In the genomic region with DNA sequence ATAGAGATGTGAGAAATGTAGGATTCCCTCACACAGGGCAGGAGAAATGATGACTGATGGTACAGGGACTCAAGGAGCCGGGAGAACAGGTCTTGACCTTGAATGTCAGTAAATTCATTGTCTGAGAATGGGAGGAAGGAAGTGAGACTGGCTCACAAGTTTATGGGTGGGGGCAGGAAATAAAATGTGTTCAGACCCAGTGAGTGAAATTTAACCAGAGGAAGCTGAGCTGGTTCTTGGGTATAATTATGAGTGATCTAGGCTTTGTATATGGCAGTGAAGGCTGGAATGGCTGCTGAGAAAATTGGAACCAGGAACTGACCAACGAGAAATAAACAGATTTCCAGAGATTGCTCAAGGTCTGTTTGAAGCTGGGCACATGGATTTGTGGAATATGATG, we compare ENCODE assay signal across 13 cellular contexts. TPM values are rescaled to one million over a fixed set of nuclear protein-coding genes. Genes with fewer than 3 reads are reported as not detected.
DNase-seq lines count a peak whose midpoint lies in the region; FAIRE-seq and TF ChIP-seq lines count a peak whose summit lies in the region.
"Had no signal": no experiment of that assay in that cellular context is flagged by ENCODE, and none has a peak within 500 bp of the region (broad histone marks: within the 10 kb centered on the region; RNA-seq: fewer than 3 reads in every experiment).

No MANE protein-coding gene starts in this region.

- no peaks in the 10 kb centered on the region for H4K20me1 ChIP-seq in fibroblast of lung (ENCODE audit: control insufficient read depth, extremely low read depth, insufficient read depth, low read length)

- H3K27me3 ChIP-seq in fibroblast of lung (ENCODE audit: control insufficient read depth, insufficient read depth, low read length) (no peaks in the 10 kb centered on the region), neutrophil (no peaks in the 10 kb centered on the region)
- H3K27me3 ChIP-seq: SJCRH30 had no signal

- no peaks in the 10 kb centered on the region for H3K79me2 ChIP-seq in fibroblast of lung (ENCODE audit: control insufficient read depth, insufficient read depth, low read length)

- no peak for FAIRE-seq in H54 (lab: Jason Lieb, UNC)

- in situ Hi-C loops in GM13977 (cut with MboI; ENCODE audit: low pct_unique_long_range_greater_than_20kb, low sequenced_read_pairs, unreplicated experiment) = no loop called here

- no peak overlapping the region for H3K9ac ChIP-seq in fibroblast of lung (ENCODE audit: insufficient read depth, low read length)

- H3K4me2 ChIP-seq in fibroblast of lung (ENCODE audit: extremely low read depth, insufficient read depth, low read length) = no peak overlapping the region

- no peak overlapping the region for H3K27ac ChIP-seq in fibroblast of lung (ENCODE audit: insufficient read depth, low read length)
- H3K27ac ChIP-seq in neutrophil = peak overlapping the region; percentile 52
- H3K27ac ChIP-seq: SJCRH30 had no signal

- H3K9me3 ChIP-seq in fibroblast of lung (ENCODE audit: control insufficient read depth, insufficient read depth, low read depth, low read length) (no peaks in the 10 kb centered on the region), neutrophil (no peaks in the 10 kb centered on the region)
- H3K9me3 ChIP-seq: SJCRH30 had no signal

- H3K36me3 ChIP-seq in fibroblast of lung (ENCODE audit: control insufficient read depth, insufficient read depth, low read length) = no peaks in the 10 kb centered on the region
- H3K36me3 ChIP-seq in neutrophil = no peaks in the 10 kb centered on the region
- H3K36me3 ChIP-seq: SJCRH30 had no signal

- TF ChIP-seq CTCF in fibroblast of lung (conservative IDR thresholded peaks at IDR 0.05 in 1 of 2, IDR thresholded peaks at IDR 0.05 in 1 of 2; ENCODE audit: low read depth in 1 of 2, low read length in 2 of 2) = no peak
- TF ChIP-seq CTCF in neutrophil (IDR thresholded peaks at IDR 0.05) = no peak
- no peak for TF ChIP-seq CTCF in GM13977 (IDR thresholded peaks at IDR 0.05; ENCODE audit: extremely low read depth, insufficient read depth, missing control alignments)

- no peak overlapping the region for H3K4me3 ChIP-seq in fibroblast of lung (replicated peaks in 1 of 4; ENCODE audit: control extremely low read depth in 1 of 4, insufficient read depth in 1 of 4, low read depth in 3 of 4, low read length in 4 of 4)
- H3K4me3 ChIP-seq in neutrophil (ENCODE audit: low read depth in 1 of 2, low read length in 1 of 2) = no peak overlapping the region
- H3K4me3 ChIP-seq: SJCRH30 had no signal

- TF ChIP-seq POLR2A in H54 (IDR thresholded peaks at IDR 0.05; ENCODE audit: low read depth, low read length) = no peak

- peaks cover 26% of the 10 kb centered on the region for H3K4me1 ChIP-seq in fibroblast of lung (ENCODE audit: control insufficient read depth, extremely low read depth, insufficient read depth, low read length)
- H3K4me1 ChIP-seq in neutrophil (ENCODE audit: control insufficient read depth in 1 of 2, insufficient read depth in 1 of 2, low read depth in 1 of 2, low read length in 1 of 2) = peaks cover 14 to 28% of the 10 kb centered on the region in 2 experiments
- H3K4me1 ChIP-seq: SJCRH30 had no signal

- no peak overlapping the region for H2AFZ ChIP-seq in fibroblast of lung (ENCODE audit: low read length)

- peak; percentile 47 for DNase-seq in GDM1 (lab: John Stamatoyannopoulos, UW)
- DNase-seq in NOMO-1 treated with DMSO at 0.1 percent for 48 hours (lab: John Stamatoyannopoulos, UW; ENCODE audit: unreplicated experiment) = peak; percentile 59
- peak; percentile 41 to 69 for DNase-seq in fibroblast of lung (ENCODE audit: low read depth in 2 of 2)
- DNase-seq in effector CD8-positive, alpha-beta T cell (lab: John Stamatoyannopoulos, UW) = no peak
- no peak for DNase-seq in central memory CD4-positive, alpha-beta T cell
- no peak for DNase-seq in GM13977 (ENCODE audit: low spot score)
- DNase-seq in H54 (ENCODE audit: insufficient read length, low spot score) = no peak
- DNase-seq: GOT3, NCI-H2029 treated with DMSO at 0.1 percent for 48 hours, retina, SJCRH30 had no signal

RNA-seq across cellular contexts. Expression of a gene that starts 6.3 kb away (rescaled TPM):
- total RNA-seq in fibroblast of lung = 0.26 and 0.33 TPM in 2 replicates
- 0.53 and 1.3 TPM in 2 replicates for polyA plus RNA-seq in fibroblast of lung
- 0.92 and 3.0 TPM in 2 replicates for polyA plus RNA-seq in fibroblast of lung (2012)
- polyA minus RNA-seq in fibroblast of lung (ENCODE audit: low replicate concordance) = not detected in 2 replicates
- total RNA-seq: G401, SJCRH30 had no signal

RNA-seq across cellular contexts. Expression of a gene that starts 36.7 kb away (rescaled TPM):
- total RNA-seq in fibroblast of lung = 98.1 and 229 TPM in 2 replicates
- 167 and 230 TPM in 2 replicates for polyA plus RNA-seq in fibroblast of lung
- polyA plus RNA-seq in fibroblast of lung (2012) = 120 and 175 TPM in 2 replicates
- polyA minus RNA-seq in fibroblast of lung (ENCODE audit: low replicate concordance) = 229 and 330 TPM in 2 replicates

Comparison
In these comparisons a context has a peak if more than half of its experiments do, and no peak if none do; other contexts are left out.
1. DNase-seq: peak in GDM1 (single experiment), NOMO-1 treated with DMSO at 0.1 percent for 48 hours (single experiment) and fibroblast of lung (2 of 2); none in effector CD8-positive, alpha-beta T cell (single experiment), central memory CD4-positive, alpha-beta T cell (single experiment), GM13977 (single experiment) and H54 (single experiment).